1 cellular context compared by ENCODE assay signal in the genomic region with DNA sequence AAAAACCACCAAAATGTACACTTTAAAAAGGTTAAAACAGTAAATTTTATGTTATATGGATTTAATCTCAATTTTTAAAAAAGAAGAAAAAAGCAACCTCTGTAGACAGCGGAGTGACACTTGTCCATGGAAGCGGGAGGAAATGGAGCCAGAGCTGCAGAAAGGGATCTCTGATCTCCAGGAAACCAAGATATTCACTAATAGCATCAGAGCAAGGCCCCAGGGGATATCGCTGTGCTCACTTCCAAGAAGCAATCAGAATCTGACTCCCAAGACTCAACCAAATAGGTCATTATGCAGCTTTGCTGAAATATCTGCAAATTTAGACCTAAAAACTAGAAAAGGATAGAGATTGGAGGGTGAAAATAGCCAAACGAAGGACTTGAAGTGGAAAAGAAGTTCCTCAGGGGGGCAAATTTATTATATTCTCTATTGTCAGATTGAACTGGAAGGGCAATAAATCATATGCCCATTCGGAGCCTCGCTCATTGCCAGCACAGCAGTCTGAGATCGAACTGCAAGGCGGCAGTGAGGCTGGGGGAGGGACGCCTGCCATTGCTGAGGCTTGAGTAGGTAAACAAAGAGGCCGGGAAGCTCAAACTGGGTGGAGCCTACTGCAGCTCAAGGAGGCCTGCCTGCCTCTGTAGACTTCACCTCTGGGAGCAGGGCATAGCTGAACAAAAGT.
TF ChIP-seq lines count a peak whose summit lies in the region.

No MANE protein-coding gene starts in this region.

TF ChIP-seq in HEK293, 187 proteins besides CTCF, POLR2A, EP300 and RAD21 (continued from another document):
- TF ChIP-seq ZNF426 (tag by site-specific recombination; IDR thresholded peaks at IDR 0.05) (no peak), ZNF423 (tag by site-specific recombination; IDR thresholded peaks at IDR 0.05) (no peak), SP2 (tag by site-specific recombination; IDR thresholded peaks at IDR 0.05) (peak; percentile 13; the same call in 1 of the 2 replicates), TRIM28 (IDR thresholded peaks at IDR 0.05; ENCODE audit: borderline replicate concordance, low read length) (peak; percentile 33; the same call in 1 of the 2 replicates), ZNF555 (tag by site-specific recombination; conservative IDR thresholded peaks at IDR 0.05) (no peak), ZNF664 (tag by site-specific recombination; IDR thresholded peaks at IDR 0.05) (no peak), OVOL3 (tag by site-specific recombination; IDR thresholded peaks at IDR 0.05) (no peak), IKZF3 (tag by site-specific recombination; IDR thresholded peaks at IDR 0.05) (no peak), YY1 (tag by site-specific recombination; IDR thresholded peaks at IDR 0.05) (0 out of 2 replicates have a peak, but pooled peaks have one; percentile 42), ZNF354C (tag by site-specific recombination; IDR thresholded peaks at IDR 0.05; ENCODE audit: borderline replicate concordance, low read depth) (no peak), ZBTB1 (tag by site-specific recombination; IDR thresholded peaks at IDR 0.05) (no peak), ZNF747 (tag by site-specific recombination; IDR thresholded peaks at IDR 0.05) (no peak), ZNF670 (tag by site-specific recombination; IDR thresholded peaks at IDR 0.05; ENCODE audit: low read depth) (no peak)
- TF ChIP-seq, protein P1, sequence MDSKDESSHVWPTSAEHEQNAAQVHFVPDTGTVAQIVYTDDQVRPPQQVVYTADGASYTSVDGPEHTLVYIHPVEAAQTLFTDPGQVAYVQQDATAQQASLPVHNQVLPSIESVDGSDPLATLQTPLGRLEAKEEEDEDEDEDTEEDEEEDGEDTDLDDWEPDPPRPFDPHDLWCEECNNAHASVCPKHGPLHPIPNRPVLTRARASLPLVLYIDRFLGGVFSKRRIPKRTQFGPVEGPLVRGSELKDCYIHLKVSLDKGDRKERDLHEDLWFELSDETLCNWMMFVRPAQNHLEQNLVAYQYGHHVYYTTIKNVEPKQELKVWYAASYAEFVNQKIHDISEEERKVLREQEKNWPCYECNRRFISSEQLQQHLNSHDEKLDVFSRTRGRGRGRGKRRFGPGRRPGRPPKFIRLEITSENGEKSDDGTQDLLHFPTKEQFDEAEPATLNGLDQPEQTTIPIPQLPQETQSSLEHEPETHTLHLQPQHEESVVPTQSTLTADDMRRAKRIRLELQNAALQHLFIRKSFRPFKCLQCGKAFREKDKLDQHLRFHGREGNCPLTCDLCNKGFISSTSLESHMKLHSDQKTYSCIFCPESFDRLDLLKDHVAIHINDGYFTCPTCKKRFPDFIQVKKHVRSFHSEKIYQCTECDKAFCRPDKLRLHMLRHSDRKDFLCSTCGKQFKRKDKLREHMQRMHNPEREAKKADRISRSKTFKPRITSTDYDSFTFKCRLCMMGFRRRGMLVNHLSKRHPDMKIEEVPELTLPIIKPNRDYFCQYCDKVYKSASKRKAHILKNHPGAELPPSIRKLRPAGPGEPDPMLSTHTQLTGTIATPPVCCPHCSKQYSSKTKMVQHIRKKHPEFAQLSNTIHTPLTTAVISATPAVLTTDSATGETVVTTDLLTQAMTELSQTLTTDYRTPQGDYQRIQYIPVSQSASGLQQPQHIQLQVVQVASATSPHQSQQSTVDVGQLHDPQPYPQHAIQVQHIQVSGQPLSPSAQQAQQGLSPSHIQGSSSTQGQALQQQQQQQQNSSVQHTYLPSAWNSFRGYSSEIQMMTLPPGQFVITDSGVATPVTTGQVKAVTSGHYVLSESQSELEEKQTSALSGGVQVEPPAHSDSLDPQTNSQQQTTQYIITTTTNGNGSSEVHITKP (tag by site-specific recombination; IDR thresholded peaks at IDR 0.05) = peak; percentile 65
- TF ChIP-seq, protein P2, sequence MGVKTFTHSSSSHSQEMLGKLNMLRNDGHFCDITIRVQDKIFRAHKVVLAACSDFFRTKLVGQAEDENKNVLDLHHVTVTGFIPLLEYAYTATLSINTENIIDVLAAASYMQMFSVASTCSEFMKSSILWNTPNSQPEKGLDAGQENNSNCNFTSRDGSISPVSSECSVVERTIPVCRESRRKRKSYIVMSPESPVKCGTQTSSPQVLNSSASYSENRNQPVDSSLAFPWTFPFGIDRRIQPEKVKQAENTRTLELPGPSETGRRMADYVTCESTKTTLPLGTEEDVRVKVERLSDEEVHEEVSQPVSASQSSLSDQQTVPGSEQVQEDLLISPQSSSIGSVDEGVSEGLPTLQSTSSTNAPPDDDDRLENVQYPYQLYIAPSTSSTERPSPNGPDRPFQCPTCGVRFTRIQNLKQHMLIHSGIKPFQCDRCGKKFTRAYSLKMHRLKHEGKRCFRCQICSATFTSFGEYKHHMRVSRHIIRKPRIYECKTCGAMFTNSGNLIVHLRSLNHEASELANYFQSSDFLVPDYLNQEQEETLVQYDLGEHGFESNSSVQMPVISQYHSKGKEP (tag by site-specific recombination; IDR thresholded peaks at IDR 0.05) = no peak
